ENCODE assay signal across 21 cellular contexts in genomic region chrX:102892103-102892502, GRCh38. TPM values are rescaled to one million over a fixed set of nuclear protein-coding genes. Genes with fewer than 3 reads are reported as not detected.
DNase-seq lines count a peak whose midpoint lies in the region; ATAC-seq, FAIRE-seq and TF ChIP-seq lines count a peak whose summit lies in the region.
"Had no signal": no experiment of that assay in that cellular context is flagged by ENCODE, and none has a peak within 500 bp of the region (broad histone marks: within the 10 kb centered on the region; RNA-seq: fewer than 3 reads in every experiment).

No MANE protein-coding gene starts in this region.

- H2BK5ac ChIP-seq in IMR-90 (ENCODE audit: low read depth, low read length, poor library complexity, severe bottlenecking) = no peak overlapping the region

- no peak for DNase-seq in GM18507 (ENCODE audit: extremely low spot score, insufficient read length, low read depth)
- DNase-seq in IMR-90 = no peak
- peak; percentile 0 for DNase-seq in foreskin melanocyte
- no peak for DNase-seq in NCI-H226
- DNase-seq in GM20000 (ENCODE audit: low spot score) = no peak
- DNase-seq in kidney glomerular epithelial cell (lab: John Stamatoyannopoulos, UW) = no peak
- DNase-seq: C1 segment of cervical spinal cord; CD8-positive, alpha-beta memory T cell; DMS79 treated with DMSO at 0.1 percent for 48 hours; GM23248; NCI-H1105; NCI-H2081 treated with DMSO at 0.1 percent for 48 hours; NCI-H748 treated with DMSO at 0.1 percent for 48 hours; RPMI8226; SIG-M5 had no signal

- WGBS in IMR-90 (ENCODE audit: extremely low coverage in 2 of 2, insufficient read length in 1 of 2), 2 experiments = no CpG with 5 or more reads among the region's 1 CpG

- no peak overlapping the region for H3K4me3 ChIP-seq in IMR-90 (ENCODE audit: insufficient read depth, low read depth, low read length)
- H3K4me3 ChIP-seq: GM23248, K562 had no signal

- no peaks in the 10 kb centered on the region; the same call in none of the 2 replicates for H3K27me3 ChIP-seq in IMR-90 (ENCODE audit: control insufficient read depth, insufficient read depth, low read length)

- FAIRE-seq in GM18507 (lab: Jason Lieb, UNC) (peak; percentile 46), colon (lab: Jason Lieb, UNC) (peak; percentile 78)
- FAIRE-seq: D721Med, K562 had no signal

- no TSS peak for BruUV-seq in IMR-90 (replicated peaks; lab: Mats Ljungman, UMichigan)

- H2BK15ac ChIP-seq in IMR-90 (ENCODE audit: low read depth, low read length) = no peak overlapping the region

- no peak overlapping the region for H3K4me2 ChIP-seq in IMR-90 (ENCODE audit: low read depth, low read length)

- H3K18ac ChIP-seq in IMR-90 (ENCODE audit: low read depth, low read length) = no peak overlapping the region

- no peaks in the 10 kb centered on the region for H3K79me1 ChIP-seq in IMR-90 (ENCODE audit: low read depth in 1 of 2, low read length in 2 of 2)

- no peak overlapping the region for H3K56ac ChIP-seq in IMR-90 (ENCODE audit: extremely low read depth, insufficient read depth, low read length)

- intact Hi-C loops in IMR-90 (cut with micrococcal nuclease) = no loop called here

- POLR2A ChIA-PET in IMR-90 (lab: Charles Lee; ENCODE audit: unreplicated experiment) = no interaction called here

- in situ Hi-C loops in IMR-90 (cut with MboI; ENCODE audit: low sequenced_read_pairs) = no loop called here

- H3K9ac ChIP-seq in IMR-90 (ENCODE audit: low read depth, low read length) = no peak overlapping the region
- H3K9ac ChIP-seq: GM23248 had no signal

- CTCF ChIA-PET in IMR-90 (lab: Yijun Ruan, JAX) = no interaction called here

- no peak overlapping the region for H2AK5ac ChIP-seq in IMR-90 (ENCODE audit: low read depth, low read length)

- H4K5ac ChIP-seq in IMR-90 (ENCODE audit: low read depth, low read length) = no peak overlapping the region

- H2BK20ac ChIP-seq in IMR-90 (ENCODE audit: low read depth, low read length) = no peak overlapping the region

- H3K36me3 ChIP-seq in IMR-90 (ENCODE audit: control insufficient read depth, insufficient read depth, low read length) = no peaks in the 10 kb centered on the region; the same call in 1 of the 2 replicates

- H3K14ac ChIP-seq in IMR-90 (replicated peaks; ENCODE audit: low read depth, low read length) = no peak overlapping the region

- no peaks in the 10 kb centered on the region for H3K9me1 ChIP-seq in IMR-90 (ENCODE audit: insufficient read depth, low read length)

- no peak for TF ChIP-seq POLR2A in IMR-90 (IDR thresholded peaks at IDR 0.05; ENCODE audit: low read depth, low read length)

- no peak for TF ChIP-seq RAD21 in IMR-90 (IDR thresholded peaks at IDR 0.05; ENCODE audit: low read length)

- no peak overlapping the region for H3K4ac ChIP-seq in IMR-90 (ENCODE audit: low read depth, low read length)

- dilution Hi-C loops in IMR-90 (cut with HindIII; ENCODE audit: low sequenced_read_pairs, unreplicated experiment) = no loop called here

- no peak overlapping the region for H2AK9ac ChIP-seq in IMR-90 (replicated peaks; ENCODE audit: low read depth, low read length, poor library complexity)

- H3K27ac ChIP-seq in IMR-90 (ENCODE audit: insufficient read depth, low read length) = no peak overlapping the region
- H3K27ac ChIP-seq: GM23248 had no signal

- ATAC-seq in IMR-90 (ENCODE audit: low read depth) (no peak), HG02870 (IDR thresholded peaks at IDR 0.05; ENCODE audit: unreplicated experiment) (no peak)
- ATAC-seq: HCT116, K562 had no signal

- no peak overlapping the region for H4K8ac ChIP-seq in IMR-90 (ENCODE audit: low read depth in 2 of 2, low read length in 2 of 2)

- H3K9me3 ChIP-seq in IMR-90 (ENCODE audit: control insufficient read depth, insufficient read depth, low read length) = no peaks in the 10 kb centered on the region

- H3K23ac ChIP-seq in IMR-90 (ENCODE audit: low read depth, low read length) = no peak overlapping the region

- TF ChIP-seq CTCF in IMR-90 (conservative IDR thresholded peaks at IDR 0.05; ENCODE audit: low read depth, low read length) (no peak), GM20000 (IDR thresholded peaks at IDR 0.05; ENCODE audit: extremely low read depth, missing control alignments) (no peak)

- no peak overlapping the region for H2BK120ac ChIP-seq in IMR-90 (ENCODE audit: low read depth, low read length)

- no peak overlapping the region for H4K91ac ChIP-seq in IMR-90 (ENCODE audit: insufficient read depth, low read depth, low read length)

- no peak overlapping the region for H2AFZ ChIP-seq in IMR-90 (replicated peaks; ENCODE audit: low read length, poor library complexity)
- H2AFZ ChIP-seq: GM23248 had no signal

- H3K4me1 ChIP-seq in IMR-90 (ENCODE audit: control insufficient read depth, insufficient read depth, low read length) = no peaks in the 10 kb centered on the region

- H4K20me1 ChIP-seq in IMR-90 (ENCODE audit: insufficient read depth, low read length) = no peaks in the 10 kb centered on the region

TF ChIP-seq in IMR-90, 13 proteins besides CTCF, POLR2A, EP300 and RAD21:
- peak; percentile 58 for TF ChIP-seq CEBPB (IDR thresholded peaks at IDR 0.05; ENCODE audit: low read depth, low read length)
- no peak for TF ChIP-seq NFE2L2 (IDR thresholded peaks at IDR 0.05; ENCODE audit: low read depth, low read length)

RNA-seq across cellular contexts. Expression of gene RAB40AL, which starts 45.0 kb away (rescaled TPM):
- 0.28 and 0.36 TPM in 2 replicates for total RNA-seq in IMR-90 (2012; rRNA removed)
- polyA plus RNA-seq in IMR-90 (2012; rRNA removed) = 0.24 and 0.34 TPM in 2 replicates
- 0.05 TPM in 1 of 2 replicates, not detected in the other for polyA plus RNA-seq in IMR-90 (2012; cell fraction: cytosol; rRNA removed)
- polyA plus RNA-seq in IMR-90 (2012; cell fraction: nucleus; rRNA removed; ENCODE audit: low replicate concordance) = 1.4 and 3.2 TPM in 2 replicates
- total RNA-seq: G401 had no signal
- polyA plus RNA-seq: CD8-positive, alpha-beta memory T cell; GM23248 had no signal
